15 cellular contexts compared by ENCODE assay signal in the genomic region with DNA sequence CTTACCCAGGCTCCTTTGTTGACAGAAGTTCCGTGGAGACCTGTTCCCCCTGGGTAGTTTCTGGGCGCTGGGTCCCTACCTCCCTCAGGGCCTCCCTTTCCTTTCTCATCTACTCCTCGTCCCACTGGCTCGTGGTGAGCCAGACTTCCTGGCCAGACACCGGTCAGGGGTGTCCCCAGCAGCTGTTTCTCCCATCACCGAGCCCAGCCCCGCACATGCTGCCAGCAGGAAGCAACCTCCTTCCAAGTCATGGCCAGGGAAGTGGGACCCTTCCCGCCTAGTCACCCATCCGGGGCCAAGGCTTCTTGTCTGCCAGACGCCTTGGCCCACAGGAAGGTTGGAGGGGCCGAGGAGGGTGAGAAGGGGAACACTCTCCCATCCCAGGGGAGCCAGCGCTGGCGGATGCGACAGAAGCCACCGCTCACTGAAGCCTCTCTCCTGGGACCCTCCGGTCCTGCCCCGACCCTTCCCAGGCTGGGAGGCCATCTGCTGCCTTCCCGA. TPM values are rescaled to one million over a fixed set of nuclear protein-coding genes. Genes with fewer than 3 reads are reported as not detected.
DNase-seq lines count a peak whose midpoint lies in the region; ATAC-seq and TF ChIP-seq lines count a peak whose summit lies in the region.
"Had no signal": no experiment of that assay in that cellular context is flagged by ENCODE, and none has a peak within 500 bp of the region (broad histone marks: within the 10 kb centered on the region; RNA-seq: fewer than 3 reads in every experiment).

No MANE protein-coding gene starts in this region.

- TF ChIP-seq CTCF in VCaP (conservative IDR thresholded peaks at IDR 0.05) = no peak
- TF ChIP-seq CTCF in heart left ventricle (IDR thresholded peaks at IDR 0.05) = no peak
- no peak for TF ChIP-seq CTCF in sigmoid colon (IDR thresholded peaks at IDR 0.05)

- H3K9me3 ChIP-seq in heart left ventricle = no peaks in the 10 kb centered on the region
- H3K9me3 ChIP-seq in sigmoid colon = no peaks in the 10 kb centered on the region
- H3K9me3 ChIP-seq: MG63, neutrophil had no signal

- no peak for TF ChIP-seq EP300 in sigmoid colon (IDR thresholded peaks at IDR 0.05)

- H3K4me1 ChIP-seq in heart left ventricle = peaks cover 3 to 71% (median 51%) of the 10 kb centered on the region in 12 donors
- peaks cover 0 to 80% (median 75%) of the 10 kb centered on the region in 4 donors for H3K4me1 ChIP-seq in sigmoid colon

- intact Hi-C loops in heart left ventricle (cut with DNase I) (no loop called here), sigmoid colon (cut with DNase I) (no loop called here)

- no peak for TF ChIP-seq POLR2A in heart left ventricle (IDR thresholded peaks at IDR 0.05)
- TF ChIP-seq POLR2A in sigmoid colon (IDR thresholded peaks at IDR 0.05) = no peak

- DNase-seq in ELF-1 (ENCODE audit: low read depth, low spot score) = peak; percentile 68
- peak; percentile 74 to 85 (median 84) for DNase-seq in heart left ventricle
- peak; percentile 79 for DNase-seq in sigmoid colon
- no peak for DNase-seq in NOMO-1 treated with DMSO at 0.1 percent for 48 hours (lab: John Stamatoyannopoulos, UW; ENCODE audit: unreplicated experiment)
- no peak for DNase-seq in NCI-H2227 treated with DMSO at 0.1 percent for 48 hours (lab: John Stamatoyannopoulos, UW)
- DNase-seq in HPDE6-E6E7 (ENCODE audit: extremely low spot score) = no peak
- DNase-seq: activated T-cell treated with anti-CD3 and anti-CD28 coated beads for 4 hours, Calu3, hippocampal formation, MG63, NCI-H510A had no signal

- H3K36me3 ChIP-seq in heart left ventricle = no peaks in the 10 kb centered on the region
- H3K36me3 ChIP-seq in sigmoid colon = no peaks in the 10 kb centered on the region
- H3K36me3 ChIP-seq: MG63, neutrophil had no signal

- H3K27ac ChIP-seq in VCaP (peak overlapping the region; percentile 97), heart left ventricle (peak overlapping the region in 9 of 12 donors; percentile 10 to 62 (median 35)), sigmoid colon (peak overlapping the region; percentile 41 to 64 (median 45))
- H3K27ac ChIP-seq: neutrophil had no signal

- ATAC-seq in heart left ventricle (peak; percentile 19 to 83 (median 61)), GM18870 (IDR thresholded peaks at IDR 0.05; ENCODE audit: unreplicated experiment) (no peak)

- 33 to 54% (median 49%) methylated on average over 11 to 18 of the region's 18 CpGs for WGBS in heart left ventricle, 4 donors
- 48 to 61% methylated on average over 18 of the region's 18 CpGs for WGBS in sigmoid colon, 2 donors

- H3K4me3 ChIP-seq in heart left ventricle (peak overlapping the region in 1 of 12 donors; percentile 7), sigmoid colon (peak overlapping the region in 1 of 4 donors; percentile 4)
- H3K4me3 ChIP-seq: MG63 had no signal

- no peaks in the 10 kb centered on the region for H3K27me3 ChIP-seq in heart left ventricle
- no peaks in the 10 kb centered on the region for H3K27me3 ChIP-seq in sigmoid colon
- H3K27me3 ChIP-seq: MG63, neutrophil had no signal

RNA-seq across cellular contexts. Expression of a gene that starts 5.7 kb away (rescaled TPM):
- total RNA-seq in heart left ventricle (10 to 100 TPM; 11.5 to 22.1 (median 16.2) TPM), sigmoid colon (10 to 100 TPM in 2 of 4 donors, 1 to 10 TPM in 2; 6.2 to 27.1 (median 9.3) TPM)
- polyA plus RNA-seq in heart left ventricle (10 to 100 TPM in 1 of 2 donors, 1 to 10 TPM in 1; 9.5 to 25.8 TPM), sigmoid colon (10 to 100 TPM; 42.1 to 62.0 (median 45.0) TPM)

RNA-seq across cellular contexts. Expression of a gene that starts 47.1 kb away (rescaled TPM):
- not detected for total RNA-seq in heart left ventricle
- polyA plus RNA-seq in heart left ventricle = not detected
- not detected for total RNA-seq in sigmoid colon
- polyA plus RNA-seq in sigmoid colon = not detected
- total RNA-seq: T-helper 1 cell treated with Interleukin-12 subunit alpha and Interleukin-12 subunit beta and Interleukin-4 antibody, amounts not matched to agents 30 ng/mL and 1 ng/mL, for 36 hours had no signal

Comparison
In these comparisons a context has a peak if more than half of its experiments do, and no peak if none do; other contexts are left out.
1. DNase-seq: peak in ELF-1 (single experiment), heart left ventricle (5 of 5) and sigmoid colon (single experiment); none in NOMO-1 treated with DMSO at 0.1 percent for 48 hours (single experiment), NCI-H2227 treated with DMSO at 0.1 percent for 48 hours (single experiment) and HPDE6-E6E7 (single experiment).
2. H3K27ac ChIP-seq: peak in every context shown above with its lines; median percentile 97 in VCaP; 45 in sigmoid colon; 35 in heart left ventricle.